In genomic region chr1:161313554-161314200, GRCh38 we compare ENCODE assay signal across 8 cellular contexts. TPM values are rescaled to one million over a fixed set of nuclear protein-coding genes. Genes with fewer than 3 reads are reported as not detected.
DNase-seq lines count a peak whose midpoint lies in the region; ATAC-seq and TF ChIP-seq lines count a peak whose summit lies in the region.

No MANE protein-coding gene starts in this region.

- no peak; the same call in 2 of the 3 replicates for ATAC-seq in SK-N-SH treated with all-trans-retinoic acid at 6 μM for 48 hours
- ATAC-seq in RWPE2 (ENCODE audit: low read depth), result peak; percentile 13; the same call in 1 of the 3 replicates
- no peak for ATAC-seq in HG03432 (IDR thresholded peaks at IDR 0.05; ENCODE audit: unreplicated experiment)
- no peak for ATAC-seq in HG02981 (IDR thresholded peaks at IDR 0.05; ENCODE audit: unreplicated experiment)

- H3K9ac ChIP-seq in SK-N-SH, result peak overlapping the region; percentile 91

- WGBS in SK-N-SH (ENCODE audit: low lambda C conversion rate), result 38% methylated on average over 28 of the region's 28 CpGs
- WGBS in esophagus squamous epithelium, 2 donors, result 37 to 41% methylated on average over 24 to 28 of the region's 28 CpGs

- TF ChIP-seq EP300 in SK-N-SH (IDR thresholded peaks at IDR 0.05; ENCODE audit: borderline replicate concordance in 1 of 2, low read depth in 1 of 2, low read length in 1 of 2), result no peak

- peaks cover 4% of the 10 kb centered on the region for H3F3A ChIP-seq in SK-N-SH (replicated peaks; ENCODE audit: insufficient read depth)

- CTCF ChIA-PET in SK-N-SH (lab: Yijun Ruan, JAX), result interaction anchor here (1.1 to 2.7 kb wide), 7 partner anchors 8 to 121 kb away, joined by 3 to 13 read pairs (median 6); partner anchors contain the start of genes NDUFS2 and TOMM40L

- H3K79me2 ChIP-seq in SK-N-SH (ENCODE audit: insufficient read depth), result peaks cover 36% of the 10 kb centered on the region

- peak overlapping the region; percentile 81 to 92 for H3K4me3 ChIP-seq in SK-N-SH (ENCODE audit: low read depth in 2 of 2, low read length in 1 of 2)
- peak overlapping the region; percentile 66 for H3K4me3 ChIP-seq in RWPE2 (ENCODE audit: severe bottlenecking)
- peak overlapping the region; percentile 80 to 98 (median 96) for H3K4me3 ChIP-seq in esophagus squamous epithelium
- peak overlapping the region; percentile 63 to 83 for H3K4me3 ChIP-seq in neutrophil (ENCODE audit: low read depth in 1 of 2, low read length in 1 of 2)

- H3K27me3 ChIP-seq in SK-N-SH (ENCODE audit: insufficient read depth) (no peaks in the 10 kb centered on the region), RWPE2 (ENCODE audit: insufficient read depth, poor library complexity, severe bottlenecking) (no peaks in the 10 kb centered on the region), esophagus squamous epithelium (peaks cover 0 to 5% (median 0%) of the 10 kb centered on the region in 4 donors), neutrophil (no peaks in the 10 kb centered on the region)

- H3K36me3 ChIP-seq in SK-N-SH (replicated peaks in 1 of 2; ENCODE audit: control insufficient read depth in 1 of 2, insufficient read depth in 2 of 2, low read length in 1 of 2) (peaks cover 0 to 7% of the 10 kb centered on the region in 2 experiments), RWPE2 (ENCODE audit: low read depth) (peaks cover 8% of the 10 kb centered on the region), esophagus squamous epithelium (peaks cover 0 to 4% (median under 1%) of the 10 kb centered on the region in 3 donors), neutrophil (peaks cover 1% of the 10 kb centered on the region)

- peak overlapping the region; percentile 83 for H3K4me2 ChIP-seq in SK-N-SH

- POLR2A ChIA-PET in SK-N-SH (lab: Yijun Ruan, JAX), result interaction anchor here (0.7 to 2.0 kb wide), 3 partner anchors 8 to 112 kb away, joined by 3 to 16 read pairs (median 5); partner anchors contain the start of genes NDUFS2 and TOMM40L

- TF ChIP-seq RAD21 in SK-N-SH (IDR thresholded peaks at IDR 0.05; ENCODE audit: low read length), result no peak

- no peaks in the 10 kb centered on the region for H3K9me2 ChIP-seq in SK-N-SH

- H3K4me1 ChIP-seq in SK-N-SH (ENCODE audit: control insufficient read depth in 1 of 2, insufficient read depth in 2 of 2, low read depth in 1 of 2, low read length in 1 of 2), result peaks cover 0 to 12% of the 10 kb centered on the region in 2 experiments; a peak in 2 of 4 replicates
- no peaks in the 10 kb centered on the region for H3K4me1 ChIP-seq in RWPE2 (ENCODE audit: insufficient read depth, poor library complexity, severe bottlenecking)
- peaks cover 11 to 26% (median 18%) of the 10 kb centered on the region in 3 donors for H3K4me1 ChIP-seq in esophagus squamous epithelium
- peaks cover 15 to 16% of the 10 kb centered on the region in 2 experiments for H3K4me1 ChIP-seq in neutrophil (ENCODE audit: control insufficient read depth in 1 of 2, insufficient read depth in 1 of 2, low read depth in 1 of 2, low read length in 1 of 2)

- no peaks in the 10 kb centered on the region for H4K20me1 ChIP-seq in SK-N-SH (ENCODE audit: insufficient read depth)

- no peak for TF ChIP-seq POLR2A in esophagus squamous epithelium (IDR thresholded peaks at IDR 0.05)

- TF ChIP-seq CTCF in SK-N-SH (IDR thresholded peaks at IDR 0.05), result no peak
- TF ChIP-seq CTCF in RWPE2 (IDR thresholded peaks at IDR 0.05; ENCODE audit: poor library complexity, severe bottlenecking), result no peak
- no peak for TF ChIP-seq CTCF in esophagus squamous epithelium (IDR thresholded peaks at IDR 0.05)
- TF ChIP-seq CTCF in neutrophil (IDR thresholded peaks at IDR 0.05), result no peak

- intact Hi-C loops in esophagus squamous epithelium (cut with DNase I), result no loop called here

- no peaks in the 10 kb centered on the region for H3K9me3 ChIP-seq in SK-N-SH
- no peaks in the 10 kb centered on the region for H3K9me3 ChIP-seq in RWPE2 (ENCODE audit: severe bottlenecking)
- H3K9me3 ChIP-seq in esophagus squamous epithelium, result no peaks in the 10 kb centered on the region
- no peaks in the 10 kb centered on the region for H3K9me3 ChIP-seq in neutrophil

- H3K27ac ChIP-seq in SK-N-SH (ENCODE audit: low read depth in 2 of 2, low read length in 1 of 2) (peak overlapping the region; percentile 89 to 91; a peak in 3 of 4 replicates), RWPE2 (ENCODE audit: poor library complexity, severe bottlenecking) (peak overlapping the region; percentile 52), esophagus squamous epithelium (peak overlapping the region; percentile 94 to 98 (median 96)), neutrophil (peak overlapping the region; percentile 94)

- DNase-seq in SK-N-SH (no peak), RWPE2 (ENCODE audit: low spot score) (no peak), esophagus squamous epithelium (lab: John Stamatoyannopoulos, UW) (no peak), NCI-H1417 treated with DMSO at 0.1 percent for 48 hours (lab: John Stamatoyannopoulos, UW) (no peak)

- H2AFZ ChIP-seq in SK-N-SH (ENCODE audit: low read depth), result peak overlapping the region; percentile 97

TF ChIP-seq in SK-N-SH, 30 proteins besides CTCF, POLR2A, EP300 and RAD21 (continues in another document):
- TF ChIP-seq, protein P1, sequence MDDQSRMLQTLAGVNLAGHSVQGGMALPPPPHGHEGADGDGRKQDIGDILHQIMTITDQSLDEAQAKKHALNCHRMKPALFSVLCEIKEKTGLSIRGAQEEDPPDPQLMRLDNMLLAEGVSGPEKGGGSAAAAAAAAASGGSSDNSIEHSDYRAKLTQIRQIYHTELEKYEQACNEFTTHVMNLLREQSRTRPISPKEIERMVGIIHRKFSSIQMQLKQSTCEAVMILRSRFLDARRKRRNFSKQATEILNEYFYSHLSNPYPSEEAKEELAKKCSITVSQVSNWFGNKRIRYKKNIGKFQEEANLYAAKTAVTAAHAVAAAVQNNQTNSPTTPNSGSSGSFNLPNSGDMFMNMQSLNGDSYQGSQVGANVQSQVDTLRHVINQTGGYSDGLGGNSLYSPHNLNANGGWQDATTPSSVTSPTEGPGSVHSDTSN (IDR thresholded peaks at IDR 0.05), result no peak
- TF ChIP-seq ELF1 (IDR thresholded peaks at IDR 0.05) (no peak), IRF3 (IDR thresholded peaks at IDR 0.05; ENCODE audit: low read depth, low read length) (no peak), SMC3 (IDR thresholded peaks at IDR 0.05; ENCODE audit: low read depth, low read length) (no peak), MAX (IDR thresholded peaks at IDR 0.05; ENCODE audit: low read depth) (no peak)

TF ChIP-seq in SK-N-SH treated with all-trans-retinoic acid at 6 μM for 48 hours, 23 proteins besides CTCF, POLR2A, EP300 and RAD21:
- TF ChIP-seq ZNF8 (CRISPR knock-in tag; IDR thresholded peaks at IDR 0.05) (no peak), GLIS3 (CRISPR knock-in tag; IDR thresholded peaks at IDR 0.05) (no peak), CSDC2 (CRISPR knock-in tag; IDR thresholded peaks at IDR 0.05) (no peak), ZFP30 (CRISPR knock-in tag; IDR thresholded peaks at IDR 0.05) (no peak), CSRNP3 (CRISPR knock-in tag; IDR thresholded peaks at IDR 0.05) (no peak), ZFP3 (CRISPR knock-in tag; IDR thresholded peaks at IDR 0.05) (no peak), ZC3H10 (CRISPR knock-in tag; IDR thresholded peaks at IDR 0.05) (no peak), ZNF565 (CRISPR knock-in tag; conservative IDR thresholded peaks at IDR 0.05; ENCODE audit: low read depth) (no peak)
TF ChIP-seq in SK-N-SH treated with all-trans-retinoic acid at 6 μM for 48 hours: peak in this region for 0.

RNA-seq across cellular contexts. Expression of gene SDHC, which starts 0.5 kb away (rescaled TPM):
- polyA plus RNA-seq in SK-N-SH (2012; rRNA removed), result 195 and 341 TPM in 2 replicates
- polyA plus RNA-seq in SK-N-SH (2012; cell fraction: cytosol; rRNA removed), result 267 and 290 TPM in 2 replicates
- polyA plus RNA-seq in SK-N-SH (2012; cell fraction: nucleus; rRNA removed), result 75.6 and 92.6 TPM in 2 replicates
- total RNA-seq in esophagus squamous epithelium, result 100 to 1,000 TPM in 2 of 4 donors, 10 to 100 TPM in 2; 32.2 to 138 (median 70.1) TPM

RNA-seq across cellular contexts. Expression of gene MPZ, which starts 3.9 kb away (rescaled TPM):
- polyA plus RNA-seq in SK-N-SH (2012; rRNA removed), result 2.4 and 2.9 TPM in 2 replicates
- polyA plus RNA-seq in SK-N-SH (2012; cell fraction: cytosol; rRNA removed), result 1.4 and 1.5 TPM in 2 replicates
- polyA plus RNA-seq in SK-N-SH (2012; cell fraction: nucleus; rRNA removed), result 3.1 and 4.6 TPM in 2 replicates
- 1 to 10 TPM in 2 of 4 donors, under 1 TPM in 2; 0.75 to 1.4 (median 1.1) TPM for total RNA-seq in esophagus squamous epithelium

RNA-seq across cellular contexts. Expression of gene CFAP126, which starts 54.0 kb away (rescaled TPM):
- polyA plus RNA-seq in SK-N-SH (2012; rRNA removed), result not detected in 2 replicates
- not detected in 2 replicates for polyA plus RNA-seq in SK-N-SH (2012; cell fraction: cytosol; rRNA removed)
- 0.14 TPM in 1 of 2 replicates, not detected in the other for polyA plus RNA-seq in SK-N-SH (2012; cell fraction: nucleus; rRNA removed)
- not detected for total RNA-seq in esophagus squamous epithelium

RNA-seq across cellular contexts. Expression of gene PCP4L1, which starts 55.1 kb away (rescaled TPM):
- polyA plus RNA-seq in SK-N-SH (2012; rRNA removed), result not detected in 2 replicates
- polyA plus RNA-seq in SK-N-SH (2012; cell fraction: cytosol; rRNA removed), result 0.04 TPM in 1 of 2 replicates, not detected in the other
- not detected in 2 replicates for polyA plus RNA-seq in SK-N-SH (2012; cell fraction: nucleus; rRNA removed)
- 10 to 100 TPM in 2 of 4 donors, 1 to 10 TPM in 2; 6.9 to 52.7 (median 9.6) TPM for total RNA-seq in esophagus squamous epithelium
